25 cellular contexts compared by ENCODE assay signal in genomic region chr10:18829259-18829658, GRCh38.
"Had no signal": no experiment of that assay in that cellular context is flagged by ENCODE, and none has a peak within 500 bp of the region (broad histone marks: within the 10 kb centered on the region; RNA-seq: fewer than 3 reads in every experiment).

No MANE protein-coding gene starts in this region.

- H3K9me3 Mint-ChIP-seq: endodermal cell; mesothelial cell of epicardium; neural progenitor cell; stimulated activated memory B cell treated with anti-CD40 and anti-IgM and Interleukin-4, amounts not matched to agents 10 μg/mL and 1 μg/mL and 100 μg/mL, for 72 hours; type B pancreatic cell had no signal

- DNase-seq: colonic mucosa; effector CD8-positive, alpha-beta T cell; endodermal cell; foreskin fibroblast; gastrocnemius medialis; head of caudate nucleus; kidney; mesenchymal stem cell; mucosa of descending colon; naive B cell; right cardiac atrium; sigmoid colon; stimulated activated CD4-positive, alpha-beta T cell treated with anti-CD3 and anti-CD28 coated beads, Interleukin-4, amount 100 ng/mL, for 4 hours; stimulated activated naive CD8-positive, alpha-beta T cell treated with anti-CD3 and anti-CD28 coated beads, Interleukin-15, Interleukin-2, amounts not matched to agents 100 U/mL and 50 U/mL, for 24 hours; substantia nigra; testis; tibial artery had no signal

- ATAC-seq: esophagus mucosa; gastrocnemius medialis; left lobe of liver; mucosa of descending colon; natural killer cell treated with Interleukin-12 subunit alpha and Interleukin-12 subunit beta and Interleukin-15 and Interleukin-18, amount 100 ng/mL, for 72 hours; right cardiac atrium; stimulated activated memory B cell treated with anti-CD40 and anti-IgM and Interleukin-4, amounts not matched to agents 10 μg/mL and 1 μg/mL and 100 μg/mL, for 72 hours; stimulated activated naive CD8-positive, alpha-beta T cell treated with anti-CD3 and anti-CD28 coated beads, Interleukin-15, Interleukin-2, amounts not matched to agents 100 U/mL and 50 U/mL, for 24 hours had no signal

- H3K27ac Mint-ChIP-seq: dendritic cell treated with granulocyte-macrophage colony-stimulating factor and Interleukin-4, amounts not matched to agents 40 ng/mL and 50 ng/mL, for 4 days; endodermal cell; mesothelial cell of epicardium; naive B cell; natural killer cell treated with Interleukin-12 subunit alpha and Interleukin-12 subunit beta and Interleukin-15 and Interleukin-18, amount 100 ng/mL, for 72 hours; neural progenitor cell; stimulated activated memory B cell treated with anti-CD40 and anti-IgM and Interleukin-4, amounts not matched to agents 10 μg/mL and 1 μg/mL and 100 μg/mL, for 72 hours; type B pancreatic cell had no signal

- H3K4me3 Mint-ChIP-seq: dendritic cell treated with granulocyte-macrophage colony-stimulating factor and Interleukin-4, amounts not matched to agents 40 ng/mL and 50 ng/mL, for 4 days; endodermal cell; mesothelial cell of epicardium; naive B cell; natural killer cell treated with Interleukin-12 subunit alpha and Interleukin-12 subunit beta and Interleukin-15 and Interleukin-18, amount 100 ng/mL, for 72 hours; neural progenitor cell; stimulated activated memory B cell treated with anti-CD40 and anti-IgM and Interleukin-4, amounts not matched to agents 10 μg/mL and 1 μg/mL and 100 μg/mL, for 72 hours; type B pancreatic cell had no signal

- H3K27me3 Mint-ChIP-seq: dendritic cell treated with granulocyte-macrophage colony-stimulating factor and Interleukin-4, amounts not matched to agents 40 ng/mL and 50 ng/mL, for 4 days; natural killer cell treated with Interleukin-12 subunit alpha and Interleukin-12 subunit beta and Interleukin-15 and Interleukin-18, amount 100 ng/mL, for 72 hours; stimulated activated memory B cell treated with anti-CD40 and anti-IgM and Interleukin-4, amounts not matched to agents 10 μg/mL and 1 μg/mL and 100 μg/mL, for 72 hours; type B pancreatic cell had no signal

- H3K4me1 Mint-ChIP-seq: endodermal cell; mesothelial cell of epicardium; naive B cell; neural progenitor cell; stimulated activated memory B cell treated with anti-CD40 and anti-IgM and Interleukin-4, amounts not matched to agents 10 μg/mL and 1 μg/mL and 100 μg/mL, for 72 hours had no signal

- H3K36me3 Mint-ChIP-seq: mesothelial cell of epicardium; naive B cell; natural killer cell treated with Interleukin-12 subunit alpha and Interleukin-12 subunit beta and Interleukin-15 and Interleukin-18, amount 100 ng/mL, for 72 hours; neural progenitor cell; stimulated activated memory B cell treated with anti-CD40 and anti-IgM and Interleukin-4, amounts not matched to agents 10 μg/mL and 1 μg/mL and 100 μg/mL, for 72 hours; type B pancreatic cell had no signal
